Comparison of ENCODE assay signal across 11 cellular contexts in the genomic region with DNA sequence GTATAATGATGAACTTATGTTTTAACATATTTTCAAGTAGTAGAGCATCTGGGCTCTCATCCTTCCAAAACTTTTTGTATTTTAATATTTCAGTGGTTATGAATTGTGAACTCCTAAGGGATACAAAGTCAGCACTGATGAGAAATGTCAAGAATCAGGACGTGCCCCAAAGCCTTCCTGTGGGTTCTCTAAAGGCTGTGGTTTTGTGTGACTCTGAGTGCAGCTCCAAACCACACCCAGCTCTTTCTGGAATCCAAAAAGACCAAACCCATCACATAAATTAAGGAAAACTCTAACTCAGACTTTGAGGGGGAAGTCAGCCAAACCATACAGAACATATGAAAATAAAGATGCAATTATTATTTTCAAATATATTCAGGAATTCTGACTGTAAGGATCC. TPM values are rescaled to one million over a fixed set of nuclear protein-coding genes. Genes with fewer than 3 reads are reported as not detected.
DNase-seq lines count a peak whose midpoint lies in the region; ATAC-seq and TF ChIP-seq lines count a peak whose summit lies in the region.
"Had no signal": no experiment of that assay in that cellular context is flagged by ENCODE, and none has a peak within 500 bp of the region (broad histone marks: within the 10 kb centered on the region; RNA-seq: fewer than 3 reads in every experiment).

No MANE protein-coding gene starts in this region.

- DNase-seq in activated CD4-positive, alpha-beta T cell treated with anti-CD3 and anti-CD28 coated beads for 36 hours = no peak
- no peak for DNase-seq in activated CD4-positive, alpha-beta T cell treated with anti-CD3 and anti-CD28 coated beads, Interleukin-2, amount 50 U/mL, for 4 hours
- no peak for DNase-seq in activated B cell treated with CpG ODN at 0.5 μM for 24 hours
- no peak for DNase-seq in Right ventricle myocardium superior
- no peak for DNase-seq in stimulated activated naive B cell treated with anti-CD40 and anti-IgM and Interleukin-4, amounts not matched to agents 10 μg/mL and 1 μg/mL and 100 μg/mL, for 72 hours
- DNase-seq in NCI-H748 (lab: John Stamatoyannopoulos, UW; ENCODE audit: unreplicated experiment) = no peak
- DNase-seq in DMS114 treated with DMSO at 0.1 percent for 48 hours (lab: John Stamatoyannopoulos, UW; ENCODE audit: unreplicated experiment) = no peak
- DNase-seq: central memory CD4-positive, alpha-beta T cell; right cardiac atrium; WERI-Rb-1 had no signal

- peaks cover 18% of the 10 kb centered on the region for H3K36me3 Mint-ChIP-seq in activated CD4-positive, alpha-beta T cell treated with anti-CD3 and anti-CD28 coated beads for 36 hours (ENCODE audit: low read depth)
- H3K36me3 Mint-ChIP-seq in activated B cell treated with CpG ODN at 0.5 μM for 24 hours (ENCODE audit: low read depth) = peaks cover 81% of the 10 kb centered on the region
- H3K36me3 Mint-ChIP-seq in stimulated activated naive B cell treated with anti-CD40 and anti-IgM and Interleukin-4, amounts not matched to agents 10 μg/mL and 1 μg/mL and 100 μg/mL, for 72 hours = peaks cover 25 to 70% of the 10 kb centered on the region in 2 donors

- H3K4me3 Mint-ChIP-seq in activated CD4-positive, alpha-beta T cell treated with anti-CD3 and anti-CD28 coated beads for 36 hours = no peak overlapping the region
- H3K4me3 Mint-ChIP-seq in activated B cell treated with CpG ODN at 0.5 μM for 24 hours = peak overlapping the region; percentile 70
- H3K4me3 Mint-ChIP-seq in stimulated activated naive B cell treated with anti-CD40 and anti-IgM and Interleukin-4, amounts not matched to agents 10 μg/mL and 1 μg/mL and 100 μg/mL, for 72 hours = peak overlapping the region in 1 of 2 donors; percentile 30

- intact Hi-C loops in activated CD4-positive, alpha-beta T cell treated with anti-CD3 and anti-CD28 coated beads for 36 hours (cut with DNase I, micrococcal nuclease) = no loop called here
- intact Hi-C loops in activated B cell treated with CpG ODN at 0.5 μM for 24 hours (cut with micrococcal nuclease) (loop anchor here (2.0 kb wide), 1 partner anchor 13 kb away; no protein-coding TSS in a partner anchor), Right ventricle myocardium superior (cut with DNase I) (no loop called here)

- H3K4me1 Mint-ChIP-seq in activated CD4-positive, alpha-beta T cell treated with anti-CD3 and anti-CD28 coated beads for 36 hours = peaks cover 19% of the 10 kb centered on the region
- peaks cover 62% of the 10 kb centered on the region for H3K4me1 Mint-ChIP-seq in activated B cell treated with CpG ODN at 0.5 μM for 24 hours
- H3K4me1 Mint-ChIP-seq in stimulated activated naive B cell treated with anti-CD40 and anti-IgM and Interleukin-4, amounts not matched to agents 10 μg/mL and 1 μg/mL and 100 μg/mL, for 72 hours = peaks cover 28 to 65% of the 10 kb centered on the region in 2 donors

- H3K9me3 Mint-ChIP-seq in activated CD4-positive, alpha-beta T cell treated with anti-CD3 and anti-CD28 coated beads for 36 hours (ENCODE audit: low read depth) = no peaks in the 10 kb centered on the region
- no peaks in the 10 kb centered on the region for H3K9me3 Mint-ChIP-seq in activated B cell treated with CpG ODN at 0.5 μM for 24 hours
- H3K9me3 Mint-ChIP-seq in stimulated activated naive B cell treated with anti-CD40 and anti-IgM and Interleukin-4, amounts not matched to agents 10 μg/mL and 1 μg/mL and 100 μg/mL, for 72 hours = no peaks in the 10 kb centered on the region

- no peak for TF ChIP-seq CTCF in activated B cell treated with CpG ODN at 0.5 μM for 24 hours (IDR thresholded peaks at IDR 0.05)

- CTCF ChIA-PET in activated CD4-positive, alpha-beta T cell treated with anti-CD3 and anti-CD28 coated beads for 36 hours (lab: Charles Lee) = interaction anchor here (1.4 kb wide), 1 partner anchor 9 kb away, joined by 3 read pairs; no protein-coding TSS in a partner anchor
- CTCF ChIA-PET in activated B cell treated with CpG ODN at 0.5 μM for 24 hours (lab: Charles Lee) = no interaction called here

- H3K27me3 Mint-ChIP-seq in activated CD4-positive, alpha-beta T cell treated with anti-CD3 and anti-CD28 coated beads for 36 hours = no peaks in the 10 kb centered on the region
- H3K27me3 Mint-ChIP-seq in activated B cell treated with CpG ODN at 0.5 μM for 24 hours = no peaks in the 10 kb centered on the region
- no peaks in the 10 kb centered on the region for H3K27me3 Mint-ChIP-seq in stimulated activated naive B cell treated with anti-CD40 and anti-IgM and Interleukin-4, amounts not matched to agents 10 μg/mL and 1 μg/mL and 100 μg/mL, for 72 hours

- POLR2A ChIA-PET in activated CD4-positive, alpha-beta T cell treated with anti-CD3 and anti-CD28 coated beads for 36 hours (lab: Charles Lee) = no interaction called here
- POLR2A ChIA-PET in activated B cell treated with CpG ODN at 0.5 μM for 24 hours (lab: Charles Lee) = interaction anchor here (0.7 to 2.9 kb wide), 8 partner anchors 8 to 50 kb away, joined by 3 to 29 read pairs (median 4); partner anchors contain the start of gene B4GALT1

- peak; percentile 55 for ATAC-seq in activated CD4-positive, alpha-beta T cell treated with anti-CD3 and anti-CD28 coated beads for 36 hours
- ATAC-seq in activated B cell treated with CpG ODN at 0.5 μM for 24 hours (ENCODE audit: low read depth) (no peak), Right ventricle myocardium superior (ENCODE audit: poor library complexity) (peak; percentile 28), GM19455 (IDR thresholded peaks at IDR 0.05; ENCODE audit: unreplicated experiment) (no peak)
- peak; percentile 61 to 66 for ATAC-seq in stimulated activated naive B cell treated with anti-CD40 and anti-IgM and Interleukin-4, amounts not matched to agents 10 μg/mL and 1 μg/mL and 100 μg/mL, for 72 hours (replicated peaks)

- peak overlapping the region; percentile 37 for H3K27ac Mint-ChIP-seq in activated CD4-positive, alpha-beta T cell treated with anti-CD3 and anti-CD28 coated beads for 36 hours
- peak overlapping the region; percentile 92 for H3K27ac Mint-ChIP-seq in activated B cell treated with CpG ODN at 0.5 μM for 24 hours
- H3K27ac Mint-ChIP-seq in stimulated activated naive B cell treated with anti-CD40 and anti-IgM and Interleukin-4, amounts not matched to agents 10 μg/mL and 1 μg/mL and 100 μg/mL, for 72 hours = peak overlapping the region; percentile 89

RNA-seq across cellular contexts. Expression of gene SMU1, which starts 40.8 kb away (rescaled TPM):
- total RNA-seq in activated CD4-positive, alpha-beta T cell treated with anti-CD3 and anti-CD28 coated beads for 36 hours = 10 to 100 TPM; 23.2 to 29.6 TPM
- total RNA-seq in activated B cell treated with CpG ODN at 0.5 μM for 24 hours (26.8 and 28.1 TPM in 2 replicates), Right ventricle myocardium superior (14.6 TPM)

RNA-seq across cellular contexts. Expression of gene B4GALT1, which starts 49.8 kb away (rescaled TPM):
- 10 to 100 TPM; 44.5 to 47.1 TPM for total RNA-seq in activated CD4-positive, alpha-beta T cell treated with anti-CD3 and anti-CD28 coated beads for 36 hours
- total RNA-seq in activated B cell treated with CpG ODN at 0.5 μM for 24 hours (111 and 118 TPM in 2 replicates), Right ventricle myocardium superior (41.0 TPM)

Comparison
In these comparisons a context has a peak if more than half of its experiments do, and no peak if none do; other contexts are left out.
1. ATAC-seq: peak in activated CD4-positive, alpha-beta T cell treated with anti-CD3 and anti-CD28 coated beads for 36 hours (single experiment), Right ventricle myocardium superior (single experiment) and stimulated activated naive B cell treated with anti-CD40 and anti-IgM and Interleukin-4, amounts not matched to agents 10 μg/mL and 1 μg/mL and 100 μg/mL, for 72 hours (2 of 2); none in activated B cell treated with CpG ODN at 0.5 μM for 24 hours (single experiment) and GM19455 (single experiment).
2. H3K27ac Mint-ChIP-seq: peak in every context shown above with its lines; median percentile 92 in activated B cell treated with CpG ODN at 0.5 μM for 24 hours; 89 in stimulated activated naive B cell treated with anti-CD40 and anti-IgM and Interleukin-4, amounts not matched to agents 10 μg/mL and 1 μg/mL and 100 μg/mL, for 72 hours; 37 in activated CD4-positive, alpha-beta T cell treated with anti-CD3 and anti-CD28 coated beads for 36 hours.